In genomic region chr15:77659350-77660321, GRCh38 we compare ENCODE assay signal across 8 cellular contexts. TPM values are rescaled to one million over a fixed set of nuclear protein-coding genes. Genes with fewer than 3 reads are reported as not detected.
DNase-seq lines count a peak whose midpoint lies in the region; ATAC-seq and TF ChIP-seq lines count a peak whose summit lies in the region.

No MANE protein-coding gene starts in this region.

- no peak for ATAC-seq in HG02623 (IDR thresholded peaks at IDR 0.05; ENCODE audit: unreplicated experiment)

- DNase-seq in stimulated activated CD4-positive, alpha-beta T cell treated with anti-CD3 and anti-CD28 coated beads, Interleukin-12 subunit alpha, Interleukin-12 subunit beta, amount 100 ng/mL, for 4 hours: peak; percentile 12
- DNase-seq in stimulated activated CD4-positive, alpha-beta T cell treated with anti-CD3 and anti-CD28 coated beads, Interleukin-4, amount 100 ng/mL, for 4 hours: no peak
- DNase-seq in NB4 (ENCODE audit: low read depth) (peak; percentile 73), left ventricle myocardium inferior (peak; percentile 34)
- peak; percentile 2 for DNase-seq in stimulated activated CD8-positive, alpha-beta memory T cell treated with anti-CD3 and anti-CD28 coated beads, Interleukin-15, amount 100 ng/mL, for 24 hours (ENCODE audit: low read depth)
- no peak for DNase-seq in activated CD4-positive, CD25-positive, alpha-beta regulatory T cell (lab: John Stamatoyannopoulos, UW)

- H3K4me3 ChIP-seq in NB4 (ENCODE audit: low read depth, low read length) (no peak overlapping the region), left ventricle myocardium inferior (no peak overlapping the region)

- intact Hi-C loops in left ventricle myocardium inferior (cut with micrococcal nuclease): no loop called here

- TF ChIP-seq CTCF in NB4 (IDR thresholded peaks at IDR 0.05; ENCODE audit: low read depth, low read length) (peak; percentile 61), VCaP (conservative IDR thresholded peaks at IDR 0.05) (peak; percentile 90), left ventricle myocardium inferior (IDR thresholded peaks at IDR 0.05; ENCODE audit: borderline replicate concordance) (peak; percentile 65)

- H3K27ac ChIP-seq in VCaP: no peak overlapping the region
- H3K27ac ChIP-seq in left ventricle myocardium inferior (replicated peaks): no peak overlapping the region

- H3K27me3 ChIP-seq in left ventricle myocardium inferior (ENCODE audit: low read depth): peaks cover 79% of the 10 kb centered on the region

- TF ChIP-seq POLR2A in NB4 (IDR thresholded peaks at IDR 0.05; ENCODE audit: extremely low read depth, insufficient read length): no peak

- no peaks in the 10 kb centered on the region for H3K36me3 ChIP-seq in left ventricle myocardium inferior

- H3K4me1 ChIP-seq in left ventricle myocardium inferior: no peaks in the 10 kb centered on the region

- H3K9me3 ChIP-seq in left ventricle myocardium inferior (replicated peaks): no peaks in the 10 kb centered on the region

RNA-seq across cellular contexts. Expression of gene LINGO1, which starts 26.9 kb away (rescaled TPM):
- 0.96 TPM for total RNA-seq in left ventricle myocardium inferior

Comparison
In these comparisons a context has a peak if more than half of its experiments do, and no peak if none do; other contexts are left out.
1. DNase-seq: peak in stimulated activated CD4-positive, alpha-beta T cell treated with anti-CD3 and anti-CD28 coated beads, Interleukin-12 subunit alpha, Interleukin-12 subunit beta, amount 100 ng/mL, for 4 hours (single experiment), NB4 (single experiment), left ventricle myocardium inferior (single experiment) and stimulated activated CD8-positive, alpha-beta memory T cell treated with anti-CD3 and anti-CD28 coated beads, Interleukin-15, amount 100 ng/mL, for 24 hours (single experiment); none in stimulated activated CD4-positive, alpha-beta T cell treated with anti-CD3 and anti-CD28 coated beads, Interleukin-4, amount 100 ng/mL, for 4 hours (0 of 2) and activated CD4-positive, CD25-positive, alpha-beta regulatory T cell (0 of 4).
2. Peak in every context shown above with its lines, with median percentiles within 50 percentile points of each other: CTCF ChIP-seq.